34 cellular contexts compared by ENCODE assay signal in the genomic region with DNA sequence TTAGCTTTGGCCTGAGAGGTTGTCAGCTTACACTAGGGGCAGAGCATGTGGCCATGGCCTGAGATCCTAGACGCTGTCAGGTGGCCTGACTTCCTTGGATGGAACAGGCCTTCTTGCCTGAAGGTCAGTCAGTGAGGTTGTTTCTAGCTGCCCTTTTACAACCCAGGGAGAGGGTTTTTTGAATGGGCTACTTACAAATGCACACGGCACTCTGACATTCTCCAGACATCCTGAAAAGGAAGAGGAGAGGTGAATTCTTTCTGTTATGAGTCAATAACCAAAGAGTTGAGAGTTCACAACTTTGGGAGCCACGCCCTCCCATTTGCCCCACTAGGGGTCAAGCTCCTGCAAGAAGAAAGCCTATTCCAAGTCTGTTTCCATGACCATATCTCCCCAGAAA. TPM values are rescaled to one million over a fixed set of nuclear protein-coding genes. Genes with fewer than 3 reads are reported as not detected.
"Had no signal": no experiment of that assay in that cellular context is flagged by ENCODE, and none has a peak within 500 bp of the region (broad histone marks: within the 10 kb centered on the region; RNA-seq: fewer than 3 reads in every experiment).

No MANE protein-coding gene starts in this region.

- H3K36me3 ChIP-seq: ascending aorta had no signal

- H3K4me1 ChIP-seq: ascending aorta had no signal

- H3K27me3 Mint-ChIP-seq: activated naive CD4-positive, alpha-beta T cell treated with anti-CD3 and anti-CD28 coated beads, Interleukin-2, amount 50 U/mL, for 24 hours; activated naive CD8-positive, alpha-beta T cell; activated naive CD8-positive, alpha-beta T cell treated with anti-CD3 and anti-CD28 coated beads, Interleukin-2, amount 50 U/mL, for 24 hours; activated T-cell treated with anti-CD3 and anti-CD28 coated beads, Interleukin-2, amount 50 U/mL, for 24 hours had no signal

- DNase-seq: activated B cell treated with CpG ODN at 0.5 μM for 24 hours; activated CD4-positive, alpha-beta memory T cell treated with anti-CD3 and anti-CD28 coated beads for 36 hours; activated CD4-positive, alpha-beta T cell treated with anti-CD3 and anti-CD28 coated beads for 4 hours; activated CD4-positive, alpha-beta T cell treated with anti-CD3 and anti-CD28 coated beads, Interleukin-2, amount 10 ng/mL, durations not matched to agents 24 days and 14 days; activated CD4-positive, alpha-beta T cell treated with anti-CD3 and anti-CD28 coated beads, Interleukin-2, amount 50 U/mL, for 1 hour; activated CD4-positive, alpha-beta T cell treated with anti-CD3 and anti-CD28 coated beads, Interleukin-2, amount 50 U/mL, for 4 hours; activated CD4-positive, CD25-positive, alpha-beta regulatory T cell treated with anti-CD3 and anti-CD28 coated beads, Interleukin-2, amount 50 U/mL, for 72 hours; activated CD8-positive, alpha-beta memory T cell treated with anti-CD3 and anti-CD28 coated beads for 24 hours; activated CD8-positive, alpha-beta memory T cell treated with anti-CD3 and anti-CD28 coated beads, Interleukin-2, amount 50 U/mL, for 4 hours; activated CD8-positive, alpha-beta T cell treated with anti-CD3 and anti-CD28 coated beads for 36 hours; activated effector memory CD4-positive, alpha-beta T cell treated with Interleukin-2 at 50 U/mL for 16 hours; activated gamma-delta T cell; activated naive CD4-positive, alpha-beta T cell treated with anti-CD3 and anti-CD28 coated beads, Interleukin-2, amount 10 ng/mL, durations not matched to agents 7 days and 5 days; activated naive CD4-positive, alpha-beta T cell treated with Interleukin-2 at 50 U/mL for 16 hours; activated naive CD8-positive, alpha-beta T cell treated with anti-CD3 and anti-CD28 coated beads, Interleukin-2, amount 10 ng/mL, durations not matched to agents 7 days and 5 days; activated naive CD8-positive, alpha-beta T cell treated with anti-CD3 and anti-CD28 coated beads, Interleukin-2, amount 50 U/mL, for 24 hours; activated T-cell treated with anti-CD3 and anti-CD28 coated beads, Interleukin-2, amount 50 U/mL, for 24 hours; activated T-cell treated with anti-CD3 and anti-CD28 coated beads, Interleukin-2, amount 50 U/mL, for 48 hours; amygdala; anterior cingulate cortex; central memory CD4-positive, alpha-beta T cell; T-helper 1 cell; T-helper 2 cell; T-helper 9 cell had no signal

- H3K36me3 Mint-ChIP-seq: activated CD4-positive, alpha-beta memory T cell treated with anti-CD3 and anti-CD28 coated beads for 36 hours; activated naive CD4-positive, alpha-beta T cell treated with anti-CD3 and anti-CD28 coated beads, Interleukin-2, amount 10 ng/mL, durations not matched to agents 7 days and 5 days; activated naive CD8-positive, alpha-beta T cell; activated naive CD8-positive, alpha-beta T cell treated with anti-CD3 and anti-CD28 coated beads, Interleukin-2, amount 10 ng/mL, durations not matched to agents 7 days and 5 days; brain had no signal

- ATAC-seq: activated CD8-positive, alpha-beta T cell treated with anti-CD3 and anti-CD28 coated beads for 36 hours; activated naive CD8-positive, alpha-beta T cell treated with anti-CD3 and anti-CD28 coated beads, Interleukin-2, amount 50 U/mL, for 24 hours had no signal

- H3K9me3 ChIP-seq: ascending aorta had no signal

- H3K27ac Mint-ChIP-seq: activated B cell treated with CpG ODN at 0.5 μM for 24 hours; activated CD4-positive, alpha-beta memory T cell treated with anti-CD3 and anti-CD28 coated beads for 36 hours; activated CD4-positive, alpha-beta T cell treated with anti-CD3 and anti-CD28 coated beads, Interleukin-2, amount 10 ng/mL, durations not matched to agents 24 days and 14 days; activated CD8-positive, alpha-beta T cell treated with anti-CD3 and anti-CD28 coated beads for 36 hours; activated naive CD4-positive, alpha-beta T cell treated with anti-CD3 and anti-CD28 coated beads, Interleukin-2, amount 10 ng/mL, durations not matched to agents 7 days and 5 days; activated naive CD4-positive, alpha-beta T cell treated with anti-CD3 and anti-CD28 coated beads, Interleukin-2, amount 50 U/mL, for 24 hours; activated naive CD8-positive, alpha-beta T cell; activated naive CD8-positive, alpha-beta T cell treated with anti-CD3 and anti-CD28 coated beads, Interleukin-2, amount 10 ng/mL, durations not matched to agents 7 days and 5 days; activated naive CD8-positive, alpha-beta T cell treated with anti-CD3 and anti-CD28 coated beads, Interleukin-2, amount 50 U/mL, for 24 hours; activated T-cell treated with anti-CD3 and anti-CD28 coated beads, Interleukin-2, amount 50 U/mL, for 24 hours; activated T-helper 2 cell treated with anti-CD3 and anti-CD28 coated beads, Interferon-gamma antibody, Interleukin-2, Interleukin-4, amounts not matched to agents 10 μg/mL and 5 μg/mL and 100 μg/mL, durations not matched to agents 14 hours and 24 hours and 36 hours; brain; T-helper 1 cell treated with Interleukin-12 subunit alpha and Interleukin-12 subunit beta and Interleukin-4 antibody, amounts not matched to agents 30 μg/mL and 1 μg/mL, for 36 hours; T-helper 2 cell treated with Interferon-gamma antibody and Interleukin-4, amounts not matched to agents 5 μg/mL and 100 μg/mL, for 36 hours had no signal

- H3K4me1 Mint-ChIP-seq: activated B cell treated with CpG ODN at 0.5 μM for 24 hours; activated CD4-positive, alpha-beta T cell treated with anti-CD3 and anti-CD28 coated beads, Interleukin-2, amount 10 ng/mL, durations not matched to agents 24 days and 14 days; activated naive CD4-positive, alpha-beta T cell treated with anti-CD3 and anti-CD28 coated beads, Interleukin-2, amount 10 ng/mL, durations not matched to agents 7 days and 5 days; activated naive CD4-positive, alpha-beta T cell treated with anti-CD3 and anti-CD28 coated beads, Interleukin-2, amount 50 U/mL, for 24 hours; activated naive CD8-positive, alpha-beta T cell treated with anti-CD3 and anti-CD28 coated beads, Interleukin-2, amount 10 ng/mL, durations not matched to agents 7 days and 5 days; activated naive CD8-positive, alpha-beta T cell treated with anti-CD3 and anti-CD28 coated beads, Interleukin-2, amount 50 U/mL, for 24 hours; brain had no signal

- H3K27ac ChIP-seq: ascending aorta, VCaP had no signal

- H3K4me3 Mint-ChIP-seq: activated B cell treated with CpG ODN at 0.5 μM for 24 hours; activated CD4-positive, alpha-beta memory T cell treated with anti-CD3 and anti-CD28 coated beads for 36 hours; activated CD4-positive, alpha-beta T cell treated with anti-CD3 and anti-CD28 coated beads, Interleukin-2, amount 10 ng/mL, durations not matched to agents 24 days and 14 days; activated CD8-positive, alpha-beta T cell treated with anti-CD3 and anti-CD28 coated beads for 36 hours; activated naive CD4-positive, alpha-beta T cell treated with anti-CD3 and anti-CD28 coated beads, Interleukin-2, amount 10 ng/mL, durations not matched to agents 7 days and 5 days; activated naive CD4-positive, alpha-beta T cell treated with anti-CD3 and anti-CD28 coated beads, Interleukin-2, amount 50 U/mL, for 24 hours; activated naive CD8-positive, alpha-beta T cell; activated naive CD8-positive, alpha-beta T cell treated with anti-CD3 and anti-CD28 coated beads, Interleukin-2, amount 10 ng/mL, durations not matched to agents 7 days and 5 days; activated naive CD8-positive, alpha-beta T cell treated with anti-CD3 and anti-CD28 coated beads, Interleukin-2, amount 50 U/mL, for 24 hours; activated T-cell treated with anti-CD3 and anti-CD28 coated beads, Interleukin-2, amount 50 U/mL, for 24 hours; brain; T-helper 1 cell treated with Interleukin-12 subunit alpha and Interleukin-12 subunit beta and Interleukin-4 antibody, amounts not matched to agents 30 μg/mL and 1 μg/mL, for 36 hours; T-helper 2 cell treated with Interferon-gamma antibody and Interleukin-4, amounts not matched to agents 5 μg/mL and 100 μg/mL, for 36 hours had no signal

- H3K27me3 ChIP-seq: ascending aorta had no signal

- H3K4me3 ChIP-seq: ascending aorta had no signal

- H3K9me3 Mint-ChIP-seq: activated B cell treated with CpG ODN at 0.5 μM for 24 hours; activated CD4-positive, alpha-beta memory T cell treated with anti-CD3 and anti-CD28 coated beads for 36 hours; activated CD4-positive, alpha-beta T cell treated with anti-CD3 and anti-CD28 coated beads, Interleukin-2, amount 10 ng/mL, durations not matched to agents 24 days and 14 days; activated CD8-positive, alpha-beta T cell treated with anti-CD3 and anti-CD28 coated beads for 36 hours; activated naive CD4-positive, alpha-beta T cell treated with anti-CD3 and anti-CD28 coated beads, Interleukin-2, amount 10 ng/mL, durations not matched to agents 7 days and 5 days; activated naive CD4-positive, alpha-beta T cell treated with anti-CD3 and anti-CD28 coated beads, Interleukin-2, amount 50 U/mL, for 24 hours; activated naive CD8-positive, alpha-beta T cell treated with anti-CD3 and anti-CD28 coated beads, Interleukin-2, amount 50 U/mL, for 24 hours; activated T-cell treated with anti-CD3 and anti-CD28 coated beads, Interleukin-2, amount 50 U/mL, for 24 hours; activated T-helper 2 cell treated with anti-CD3 and anti-CD28 coated beads, Interferon-gamma antibody, Interleukin-2, Interleukin-4, amounts not matched to agents 10 μg/mL and 5 μg/mL and 100 μg/mL, durations not matched to agents 14 hours and 24 hours and 36 hours; T-helper 1 cell treated with Interleukin-12 subunit alpha and Interleukin-12 subunit beta and Interleukin-4 antibody, amounts not matched to agents 30 μg/mL and 1 μg/mL, for 36 hours; T-helper 2 cell treated with Interferon-gamma antibody and Interleukin-4, amounts not matched to agents 5 μg/mL and 100 μg/mL, for 36 hours had no signal

RNA-seq across cellular contexts. Expression of gene KRT76, which starts 7.8 kb away (rescaled TPM):
- total RNA-seq: activated B cell treated with CpG ODN at 0.5 μM for 24 hours; activated CD4-positive, alpha-beta memory T cell treated with anti-CD3 and anti-CD28 coated beads for 36 hours; activated CD4-positive, alpha-beta T cell treated with anti-CD3 and anti-CD28 coated beads, Interleukin-2, amount 10 ng/mL, durations not matched to agents 24 days and 14 days; activated CD8-positive, alpha-beta T cell treated with anti-CD3 and anti-CD28 coated beads for 36 hours; activated naive CD8-positive, alpha-beta T cell treated with anti-CD3 and anti-CD28 coated beads, Interleukin-2, amount 10 ng/mL, durations not matched to agents 7 days and 5 days; activated T-helper 2 cell treated with anti-CD3 and anti-CD28 coated beads, Interferon-gamma antibody, Interleukin-2, Interleukin-4, amounts not matched to agents 10 μg/mL and 5 μg/mL and 100 μg/mL, durations not matched to agents 14 hours and 24 hours and 36 hours; ascending aorta; cardiac septum; cerebellum had no signal

RNA-seq across cellular contexts. Expression of gene KRT3, which starts 26.6 kb away (rescaled TPM):
- total RNA-seq: activated B cell treated with CpG ODN at 0.5 μM for 24 hours; activated CD4-positive, alpha-beta memory T cell treated with anti-CD3 and anti-CD28 coated beads for 36 hours; activated CD8-positive, alpha-beta T cell treated with anti-CD3 and anti-CD28 coated beads for 36 hours; activated naive CD8-positive, alpha-beta T cell treated with anti-CD3 and anti-CD28 coated beads, Interleukin-2, amount 10 ng/mL, durations not matched to agents 7 days and 5 days; activated T-helper 2 cell treated with anti-CD3 and anti-CD28 coated beads, Interferon-gamma antibody, Interleukin-2, Interleukin-4, amounts not matched to agents 10 μg/mL and 5 μg/mL and 100 μg/mL, durations not matched to agents 14 hours and 24 hours and 36 hours; ascending aorta; cardiac septum; cerebellum had no signal

RNA-seq across cellular contexts. Expression of gene KRT4, which starts 44.6 kb away (rescaled TPM):
- total RNA-seq: activated B cell treated with CpG ODN at 0.5 μM for 24 hours; activated CD4-positive, alpha-beta memory T cell treated with anti-CD3 and anti-CD28 coated beads for 36 hours; activated CD4-positive, alpha-beta T cell treated with anti-CD3 and anti-CD28 coated beads, Interleukin-2, amount 10 ng/mL, durations not matched to agents 24 days and 14 days; activated naive CD8-positive, alpha-beta T cell treated with anti-CD3 and anti-CD28 coated beads, Interleukin-2, amount 10 ng/mL, durations not matched to agents 7 days and 5 days; activated T-helper 2 cell treated with anti-CD3 and anti-CD28 coated beads, Interferon-gamma antibody, Interleukin-2, Interleukin-4, amounts not matched to agents 10 μg/mL and 5 μg/mL and 100 μg/mL, durations not matched to agents 14 hours and 24 hours and 36 hours; ascending aorta; cardiac septum; cerebellum had no signal
